Comparison of ENCODE assay signal across 8 cellular contexts in genomic region chr9:129102791-129103594, GRCh38. TPM values are rescaled to one million over a fixed set of nuclear protein-coding genes. Genes with fewer than 3 reads are reported as not detected.
A peak's percentile ranks its signal among the peaks of the same experiment; 100 is the strongest.
DNase-seq lines count a peak whose midpoint lies in the region; ATAC-seq lines count a peak whose summit lies in the region.

No MANE protein-coding gene starts in this region.

- no peak overlapping the region for H3K4me3 Mint-ChIP-seq in activated T-helper 2 cell treated with anti-CD3 and anti-CD28 coated beads, Interferon-gamma antibody, Interleukin-2, Interleukin-4, amounts not matched to agents 10 μg/mL and 5 μg/mL and 100 μg/mL, durations not matched to agents 14 hours and 24 hours and 36 hours (ENCODE audit: low read depth)
- H3K4me3 Mint-ChIP-seq in stimulated activated memory B cell treated with anti-CD40 and anti-IgM and Interleukin-4, amounts not matched to agents 10 μg/mL and 1 μg/mL and 100 μg/mL, for 72 hours, result no peak overlapping the region

- no peaks in the 10 kb centered on the region for H3K36me3 Mint-ChIP-seq in activated T-helper 2 cell treated with anti-CD3 and anti-CD28 coated beads, Interferon-gamma antibody, Interleukin-2, Interleukin-4, amounts not matched to agents 10 μg/mL and 5 μg/mL and 100 μg/mL, durations not matched to agents 14 hours and 24 hours and 36 hours (ENCODE audit: low read depth)
- H3K36me3 Mint-ChIP-seq in stimulated activated memory B cell treated with anti-CD40 and anti-IgM and Interleukin-4, amounts not matched to agents 10 μg/mL and 1 μg/mL and 100 μg/mL, for 72 hours, result no peaks in the 10 kb centered on the region

- H3K4me1 Mint-ChIP-seq in activated T-helper 2 cell treated with anti-CD3 and anti-CD28 coated beads, Interferon-gamma antibody, Interleukin-2, Interleukin-4, amounts not matched to agents 10 μg/mL and 5 μg/mL and 100 μg/mL, durations not matched to agents 14 hours and 24 hours and 36 hours (ENCODE audit: low read depth), result no peaks in the 10 kb centered on the region
- H3K4me1 Mint-ChIP-seq in stimulated activated memory B cell treated with anti-CD40 and anti-IgM and Interleukin-4, amounts not matched to agents 10 μg/mL and 1 μg/mL and 100 μg/mL, for 72 hours, result no peaks in the 10 kb centered on the region

- no peaks in the 10 kb centered on the region for H3K9me3 Mint-ChIP-seq in activated T-helper 2 cell treated with anti-CD3 and anti-CD28 coated beads, Interferon-gamma antibody, Interleukin-2, Interleukin-4, amounts not matched to agents 10 μg/mL and 5 μg/mL and 100 μg/mL, durations not matched to agents 14 hours and 24 hours and 36 hours
- no peaks in the 10 kb centered on the region for H3K9me3 Mint-ChIP-seq in stimulated activated memory B cell treated with anti-CD40 and anti-IgM and Interleukin-4, amounts not matched to agents 10 μg/mL and 1 μg/mL and 100 μg/mL, for 72 hours

- ATAC-seq in stimulated activated memory B cell treated with anti-CD40 and anti-IgM and Interleukin-4, amounts not matched to agents 10 μg/mL and 1 μg/mL and 100 μg/mL, for 72 hours, result no peak
- ATAC-seq in HG03196 (IDR thresholded peaks at IDR 0.05; ENCODE audit: unreplicated experiment), result no peak

- DNase-seq in DMS53 (lab: John Stamatoyannopoulos, UW) (peak; percentile 79), HPDE6-E6E7 (ENCODE audit: extremely low spot score) (peak; percentile 87), RPMI8226 (peak; percentile 61), epidermal melanocyte (ENCODE audit: insufficient read length, low spot score) (peak; percentile 66), myocyte (ENCODE audit: low read depth) (peak; percentile 59)
- no peak for DNase-seq in activated T-helper 2 cell treated with anti-CD3 and anti-CD28 coated beads, Interferon-gamma antibody, Interleukin-2, Interleukin-4, amounts not matched to agents 10 μg/mL and 5 μg/mL and 100 μg/mL, durations not matched to agents 14 hours and 24 hours and 36 hours (ENCODE audit: low spot score)

- no peak overlapping the region for H3K27ac Mint-ChIP-seq in activated T-helper 2 cell treated with anti-CD3 and anti-CD28 coated beads, Interferon-gamma antibody, Interleukin-2, Interleukin-4, amounts not matched to agents 10 μg/mL and 5 μg/mL and 100 μg/mL, durations not matched to agents 14 hours and 24 hours and 36 hours
- no peak overlapping the region for H3K27ac Mint-ChIP-seq in stimulated activated memory B cell treated with anti-CD40 and anti-IgM and Interleukin-4, amounts not matched to agents 10 μg/mL and 1 μg/mL and 100 μg/mL, for 72 hours

- H3K27me3 Mint-ChIP-seq in activated T-helper 2 cell treated with anti-CD3 and anti-CD28 coated beads, Interferon-gamma antibody, Interleukin-2, Interleukin-4, amounts not matched to agents 10 μg/mL and 5 μg/mL and 100 μg/mL, durations not matched to agents 14 hours and 24 hours and 36 hours (ENCODE audit: low read depth), result no peaks in the 10 kb centered on the region
- H3K27me3 Mint-ChIP-seq in stimulated activated memory B cell treated with anti-CD40 and anti-IgM and Interleukin-4, amounts not matched to agents 10 μg/mL and 1 μg/mL and 100 μg/mL, for 72 hours, result peaks cover 14% of the 10 kb centered on the region

- intact Hi-C loops in activated T-helper 2 cell treated with anti-CD3 and anti-CD28 coated beads, Interferon-gamma antibody, Interleukin-2, Interleukin-4, amounts not matched to agents 10 μg/mL and 5 μg/mL and 100 μg/mL, durations not matched to agents 14 hours and 24 hours and 36 hours (cut with micrococcal nuclease), result no loop called here

RNA-seq across cellular contexts. Expression of gene CRAT, which starts 7.6 kb away (rescaled TPM):
- total RNA-seq in myocyte, result 87.3 and 102 TPM in 2 replicates
- 51.3 TPM for polyA plus RNA-seq in myocyte (2012)
- total RNA-seq in activated T-helper 2 cell treated with anti-CD3 and anti-CD28 coated beads, Interferon-gamma antibody, Interleukin-2, Interleukin-4, amounts not matched to agents 10 μg/mL and 5 μg/mL and 100 μg/mL, durations not matched to agents 14 hours and 24 hours and 36 hours, result 13.6 and 14.3 TPM in 2 replicates

RNA-seq across cellular contexts. Expression of gene PTPA, which starts 8.2 kb away (rescaled TPM):
- 99.5 and 144 TPM in 2 replicates for total RNA-seq in myocyte
- polyA plus RNA-seq in myocyte (2012), result 110 TPM
- 106 and 112 TPM in 2 replicates for total RNA-seq in activated T-helper 2 cell treated with anti-CD3 and anti-CD28 coated beads, Interferon-gamma antibody, Interleukin-2, Interleukin-4, amounts not matched to agents 10 μg/mL and 5 μg/mL and 100 μg/mL, durations not matched to agents 14 hours and 24 hours and 36 hours

RNA-seq across cellular contexts. Expression of gene DOLPP1, which starts 22.1 kb away (rescaled TPM):
- total RNA-seq in myocyte, result 11.2 and 11.6 TPM in 2 replicates
- 12.3 TPM for polyA plus RNA-seq in myocyte (2012)
- 20.2 and 22.9 TPM in 2 replicates for total RNA-seq in activated T-helper 2 cell treated with anti-CD3 and anti-CD28 coated beads, Interferon-gamma antibody, Interleukin-2, Interleukin-4, amounts not matched to agents 10 μg/mL and 5 μg/mL and 100 μg/mL, durations not matched to agents 14 hours and 24 hours and 36 hours
